ENCODE assay signal across 9 cellular contexts in genomic region chr14:94135476-94135875, GRCh38. TPM values are rescaled to one million over a fixed set of nuclear protein-coding genes. Genes with fewer than 3 reads are reported as not detected.
"Had no signal": no experiment of that assay in that cellular context is flagged by ENCODE, and none has a peak within 500 bp of the region (broad histone marks: within the 10 kb centered on the region; RNA-seq: fewer than 3 reads in every experiment).

No MANE protein-coding gene starts in this region.

- H3K4me3 Mint-ChIP-seq: HFFc6 had no signal

- H3K36me3 Mint-ChIP-seq: IgD-negative memory B cell had no signal

- H3K9me3 ChIP-seq: HAP-1 had no signal

- H3K4me3 ChIP-seq: GM23248, HAP-1 had no signal

- H3K27ac Mint-ChIP-seq: HFFc6, IgD-negative memory B cell had no signal

- H3K27ac ChIP-seq: GM23248, HL-60 had no signal

- H3K9ac ChIP-seq: GM23248 had no signal

- ATAC-seq: HCT116, HepG2 had no signal

- DNase-seq: GM23248, GOT3, H7, HFFc6 had no signal

- H3K36me3 ChIP-seq: HAP-1 had no signal

RNA-seq across cellular contexts. Expression of gene IFI27, which starts 24.9 kb away (rescaled TPM):
- total RNA-seq: GM23248 had no signal
- polyA plus RNA-seq: GM23248, IgD-negative memory B cell had no signal
